ENCODE assay signal across 29 cellular contexts in the genomic region with DNA sequence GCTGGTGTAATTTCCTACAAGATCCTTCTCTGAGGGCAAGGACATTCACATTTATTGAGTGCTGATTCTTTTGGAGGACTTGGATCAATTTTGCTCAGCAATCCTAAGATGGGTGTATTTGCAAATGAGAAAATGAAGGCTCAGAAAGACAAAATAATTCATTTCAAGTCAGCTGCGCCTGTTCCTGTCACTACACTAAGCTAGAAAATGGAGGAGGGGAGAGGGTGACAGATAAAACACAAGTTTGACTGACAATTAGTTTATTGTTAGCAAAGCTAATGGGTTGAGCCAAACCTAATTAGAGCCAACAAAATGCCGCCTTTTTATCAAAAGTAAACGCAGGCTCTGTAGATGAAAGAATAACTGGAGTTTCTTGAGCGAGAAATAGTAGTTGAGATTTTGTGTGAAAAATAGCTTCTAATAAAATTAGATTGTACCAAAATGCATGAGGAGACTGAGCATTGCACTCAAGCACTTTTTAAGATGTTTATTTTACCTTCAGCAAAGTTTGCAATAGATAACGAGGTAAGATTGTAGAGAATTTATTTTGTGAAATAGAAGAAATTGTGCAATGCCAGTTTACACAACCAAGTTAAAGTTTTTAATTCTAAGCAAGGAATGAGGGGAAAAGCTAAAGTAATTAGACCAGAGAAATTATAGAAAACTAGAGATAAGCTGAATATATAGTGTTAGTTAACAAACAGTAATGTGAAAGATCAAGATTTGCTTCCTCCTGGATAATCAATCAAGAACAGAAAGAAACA. TPM values are rescaled to one million over a fixed set of nuclear protein-coding genes. Genes with fewer than 3 reads are reported as not detected.
DNase-seq lines count a peak whose midpoint lies in the region; FAIRE-seq and TF ChIP-seq lines count a peak whose summit lies in the region.
"Had no signal": no experiment of that assay in that cellular context is flagged by ENCODE, and none has a peak within 500 bp of the region (broad histone marks: within the 10 kb centered on the region; RNA-seq: fewer than 3 reads in every experiment).

No MANE protein-coding gene starts in this region.

- H3K79me1 ChIP-seq in neuronal stem cell (ENCODE audit: low read depth, low read length), result no peaks in the 10 kb centered on the region

- DNase-seq in neuronal stem cell (ENCODE audit: low spot score), result no peak
- no peak for DNase-seq in GM03348 (ENCODE audit: low spot score)
- no peak for DNase-seq in BE2C
- no peak for DNase-seq in effector CD8-positive, alpha-beta T cell (lab: John Stamatoyannopoulos, UW)
- DNase-seq: activated CD4-positive, alpha-beta T cell treated with anti-CD3 and anti-CD28 coated beads, Interleukin-2, amount 50 U/mL, for 48 hours; activated naive CD4-positive, alpha-beta T cell; activated T-cell treated with anti-CD3 and anti-CD28 coated beads, Interleukin-2, amount 50 U/mL, for 72 hours; adrenal gland; brain microvascular endothelial cell; DMS53; HCEC 1CT; immature natural killer cell; left ventricle myocardium inferior; MV-4-11; naive B cell; NCI-H1436; NCI-H2081 treated with DMSO at 0.1 percent for 48 hours; NCI-H2227 treated with DMSO at 0.1 percent for 48 hours; NCI-H526 treated with DMSO at 0.1 percent for 48 hours; PC-3; retina; stimulated activated naive B cell treated with anti-CD40 and anti-IgM and Interleukin-4, amounts not matched to agents 10 μg/mL and 1 μg/mL and 100 μg/mL, for 72 hours had no signal

- peak overlapping the region; percentile 94 for H3K27ac ChIP-seq in angular gyrus (ENCODE audit: low read depth, low read length)
- H3K27ac ChIP-seq in neuronal stem cell (replicated peaks; ENCODE audit: low read length), result no peak overlapping the region
- no peak overlapping the region for H3K27ac ChIP-seq in urinary bladder (ENCODE audit: low read depth)
- H3K27ac ChIP-seq: adrenal gland; BLaER1 treated with 17β-estradiol and CSF1 and Interleukin-3, amounts not matched to agents 10 nM and 100 nM; brain microvascular endothelial cell; left ventricle myocardium inferior; SK-N-MC; skin epidermis; thoracic aorta had no signal

- H3K36me3 ChIP-seq in neuronal stem cell (replicated peaks in 1 of 2; ENCODE audit: control insufficient read depth in 2 of 2, insufficient read depth in 2 of 2, low read length in 2 of 2) (no peaks in the 10 kb centered on the region), urinary bladder (ENCODE audit: insufficient read depth) (no peaks in the 10 kb centered on the region), BE2C (no peaks in the 10 kb centered on the region)
- H3K36me3 ChIP-seq: adrenal gland; BLaER1 treated with 17β-estradiol and CSF1 and Interleukin-3, amounts not matched to agents 10 nM and 100 nM; brain microvascular endothelial cell; left ventricle myocardium inferior; thoracic aorta had no signal

- H4K91ac ChIP-seq in neuronal stem cell (ENCODE audit: low read depth, low read length, poor library complexity), result no peak overlapping the region

- H3K27me3 ChIP-seq in neuronal stem cell (ENCODE audit: control insufficient read depth in 3 of 3, insufficient read depth in 3 of 3, low read depth in 1 of 3, low read length in 3 of 3) (no peaks in the 10 kb centered on the region), BE2C (no peaks in the 10 kb centered on the region)
- H3K27me3 ChIP-seq: adrenal gland; BLaER1 treated with 17β-estradiol and CSF1 and Interleukin-3, amounts not matched to agents 10 nM and 100 nM; brain microvascular endothelial cell had no signal

- peak overlapping the region; percentile 36 for H2AFZ ChIP-seq in neuronal stem cell (ENCODE audit: low read length)

- no peak overlapping the region for H2BK120ac ChIP-seq in neuronal stem cell (ENCODE audit: low read depth, low read length)

- H2BK5ac ChIP-seq in neuronal stem cell (ENCODE audit: low read length), result no peak overlapping the region

- H3K23ac ChIP-seq in neuronal stem cell (ENCODE audit: low read depth, low read length, poor library complexity), result no peak overlapping the region

- H4K8ac ChIP-seq in neuronal stem cell (ENCODE audit: low read depth, low read length), result no peak overlapping the region

- H3K4ac ChIP-seq in neuronal stem cell (ENCODE audit: low read length), result no peak overlapping the region

- H3K14ac ChIP-seq in neuronal stem cell (ENCODE audit: low read length), result no peak overlapping the region

- H3K4me1 ChIP-seq in neuronal stem cell (ENCODE audit: control insufficient read depth in 2 of 2, insufficient read depth in 1 of 2, low read depth in 1 of 2, low read length in 2 of 2) (peaks cover 0 to 3% of the 10 kb centered on the region in 2 donors), urinary bladder (ENCODE audit: insufficient read depth) (no peaks in the 10 kb centered on the region), BE2C (no peaks in the 10 kb centered on the region; the same call in 1 of the 2 replicates)
- H3K4me1 ChIP-seq: adrenal gland had no signal

- no peak overlapping the region for H2BK12ac ChIP-seq in neuronal stem cell (ENCODE audit: low read length)

- 100% methylated on average over 1 of the region's 5 CpGs; no CpG with 5 or more reads in 1 of the 2 donors for WGBS in neuronal stem cell (ENCODE audit: extremely low coverage in 2 of 2, insufficient read length in 2 of 2, insufficient replicate concordance in 1 of 2), 2 donors
- WGBS in urinary bladder, result 75% methylated on average over 5 of the region's 5 CpGs

- H3K18ac ChIP-seq in neuronal stem cell (ENCODE audit: low read length), result no peak overlapping the region

- FAIRE-seq in islet of Langerhans (lab: Jason Lieb, UNC), result peak; percentile 79

- H2BK15ac ChIP-seq in neuronal stem cell (ENCODE audit: low read length), result no peak overlapping the region

- H3K4me3 ChIP-seq in neuronal stem cell (ENCODE audit: low read length in 2 of 2), result no peak overlapping the region
- H3K4me3 ChIP-seq in urinary bladder (ENCODE audit: low read depth, low read length), result peak overlapping the region; percentile 7
- no peak overlapping the region for H3K4me3 ChIP-seq in BE2C (ENCODE audit: low read depth, low read length)
- H3K4me3 ChIP-seq: adrenal gland; BLaER1 treated with 17β-estradiol and CSF1 and Interleukin-3, amounts not matched to agents 10 nM and 100 nM; left ventricle myocardium inferior; SK-N-MC; skin epidermis; thoracic aorta had no signal

- no peak for TF ChIP-seq CTCF in BE2C (IDR thresholded peaks at IDR 0.05; ENCODE audit: low read depth, low read length)

- H3K9me3 ChIP-seq in neuronal stem cell (replicated peaks in 1 of 2; ENCODE audit: control insufficient read depth in 2 of 2, insufficient read depth in 1 of 2, low read depth in 1 of 2, low read length in 2 of 2), result no peaks in the 10 kb centered on the region
- no peaks in the 10 kb centered on the region for H3K9me3 ChIP-seq in BE2C
- H3K9me3 ChIP-seq: adrenal gland; BLaER1 treated with 17β-estradiol and CSF1 and Interleukin-3, amounts not matched to agents 10 nM and 100 nM; left ventricle myocardium inferior; thoracic aorta had no signal

- H2AK5ac ChIP-seq in neuronal stem cell (ENCODE audit: low read depth, low read length), result no peak overlapping the region

- no peak overlapping the region for H3K4me2 ChIP-seq in neuronal stem cell (ENCODE audit: insufficient read depth, low read length, poor library complexity, severe bottlenecking)
- H3K4me2 ChIP-seq: BLaER1 treated with 17β-estradiol and CSF1 and Interleukin-3, amounts not matched to agents 10 nM and 100 nM had no signal

- H3K9ac ChIP-seq in neuronal stem cell (ENCODE audit: low read depth, low read length, poor library complexity), result no peak overlapping the region
- H3K9ac ChIP-seq: BLaER1 treated with 17β-estradiol and CSF1 and Interleukin-3, amounts not matched to agents 10 nM and 100 nM had no signal

RNA-seq across cellular contexts. Expression of gene SECISBP2L, which starts 39.6 kb away (rescaled TPM):
- polyA plus RNA-seq in neuronal stem cell (2013, experiment 1 of 2), result 13.6 TPM
- polyA plus RNA-seq in neuronal stem cell (2013, experiment 2 of 2), result 14.9 TPM
- total RNA-seq in urinary bladder, result 94.2 TPM
- polyA plus RNA-seq in urinary bladder, result 20.1 TPM
- polyA plus RNA-seq in BE2C (2012; ENCODE audit: insufficient read depth, insufficient read length, low read depth), result 5.2 TPM
